Comparison of ENCODE assay signal across 1 cellular context in genomic region chr7:868189-868486, GRCh38.
TF ChIP-seq lines count a peak whose summit lies in the region.

No MANE protein-coding gene starts in this region.

TF ChIP-seq in GM23338, 12 proteins besides CTCF, POLR2A, EP300 and RAD21 (continued from another document):
- no peak for TF ChIP-seq ZNF462 (CRISPR knock-in tag; IDR thresholded peaks at IDR 0.05)
- no peak for TF ChIP-seq POLR2AphosphoS5 (IDR thresholded peaks at IDR 0.05; ENCODE audit: low read depth)
- TF ChIP-seq, protein P1, sequence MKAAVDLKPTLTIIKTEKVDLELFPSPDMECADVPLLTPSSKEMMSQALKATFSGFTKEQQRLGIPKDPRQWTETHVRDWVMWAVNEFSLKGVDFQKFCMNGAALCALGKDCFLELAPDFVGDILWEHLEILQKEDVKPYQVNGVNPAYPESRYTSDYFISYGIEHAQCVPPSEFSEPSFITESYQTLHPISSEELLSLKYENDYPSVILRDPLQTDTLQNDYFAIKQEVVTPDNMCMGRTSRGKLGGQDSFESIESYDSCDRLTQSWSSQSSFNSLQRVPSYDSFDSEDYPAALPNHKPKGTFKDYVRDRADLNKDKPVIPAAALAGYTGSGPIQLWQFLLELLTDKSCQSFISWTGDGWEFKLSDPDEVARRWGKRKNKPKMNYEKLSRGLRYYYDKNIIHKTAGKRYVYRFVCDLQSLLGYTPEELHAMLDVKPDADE (IDR thresholded peaks at IDR 0.05), result no peak
- TF ChIP-seq REST (IDR thresholded peaks at IDR 0.05; ENCODE audit: unreplicated experiment), result no peak
